In genomic region chr7:2521341-2521745, GRCh38 we compare ENCODE assay signal across 9 cellular contexts. TPM values are rescaled to one million over a fixed set of nuclear protein-coding genes. Genes with fewer than 3 reads are reported as not detected.
DNase-seq lines count a peak whose midpoint lies in the region; TF ChIP-seq lines count a peak whose summit lies in the region.
"Had no signal": no experiment of that assay in that cellular context is flagged by ENCODE, and none has a peak within 500 bp of the region (broad histone marks: within the 10 kb centered on the region; RNA-seq: fewer than 3 reads in every experiment).

No MANE protein-coding gene starts in this region.

- H3K4me3 ChIP-seq in ectodermal cell (ENCODE audit: insufficient read depth, low read depth, low read length) = peak overlapping the region; percentile 73
- peak overlapping the region; percentile 87 to 96 for H3K4me3 ChIP-seq in neuronal stem cell (ENCODE audit: low read length in 2 of 2)
- no peak overlapping the region for H3K4me3 ChIP-seq in WERI-Rb-1 (ENCODE audit: low read depth, low read length)

- H3K4me1 ChIP-seq in ectodermal cell (ENCODE audit: control insufficient read depth, insufficient read depth, low read length) = peaks cover 75% of the 10 kb centered on the region
- H3K4me1 ChIP-seq in neuronal stem cell (ENCODE audit: control insufficient read depth in 2 of 2, insufficient read depth in 1 of 2, low read depth in 1 of 2, low read length in 2 of 2) = peaks cover 56 to 79% of the 10 kb centered on the region in 2 donors

- H3K36me3 ChIP-seq in ectodermal cell (ENCODE audit: control insufficient read depth, insufficient read depth, low read length) = peaks cover 9% of the 10 kb centered on the region
- peaks cover 18 to 23% of the 10 kb centered on the region in 2 donors for H3K36me3 ChIP-seq in neuronal stem cell (replicated peaks in 1 of 2; ENCODE audit: control insufficient read depth in 2 of 2, insufficient read depth in 2 of 2, low read length in 2 of 2)
- H3K36me3 ChIP-seq in WERI-Rb-1 = peaks cover 29% of the 10 kb centered on the region

- H3K79me1 ChIP-seq in neuronal stem cell (ENCODE audit: low read depth, low read length) = peaks cover 25% of the 10 kb centered on the region

- H2BK15ac ChIP-seq in neuronal stem cell (ENCODE audit: low read length) = peak overlapping the region; percentile 49

- peak overlapping the region; percentile 66 for H2BK120ac ChIP-seq in neuronal stem cell (ENCODE audit: low read depth, low read length)

- H3K9ac ChIP-seq in neuronal stem cell (ENCODE audit: low read depth, low read length, poor library complexity) = peak overlapping the region; percentile 97

- peak overlapping the region; percentile 91 for H3K4me2 ChIP-seq in neuronal stem cell (ENCODE audit: insufficient read depth, low read length, poor library complexity, severe bottlenecking)

- no peak overlapping the region for H3K23ac ChIP-seq in neuronal stem cell (ENCODE audit: low read depth, low read length, poor library complexity)

- H3K18ac ChIP-seq in neuronal stem cell (ENCODE audit: low read length) = peak overlapping the region; percentile 97

- peaks cover 17% of the 10 kb centered on the region for H3K27me3 ChIP-seq in ectodermal cell (ENCODE audit: control insufficient read depth, insufficient read depth, low read length, poor library complexity, severe bottlenecking)
- H3K27me3 ChIP-seq in neuronal stem cell (ENCODE audit: control insufficient read depth in 3 of 3, insufficient read depth in 3 of 3, low read depth in 1 of 3, low read length in 3 of 3) = no peaks in the 10 kb centered on the region
- H3K27me3 ChIP-seq in WERI-Rb-1 (ENCODE audit: insufficient read depth, low read depth, severe bottlenecking) = no peaks in the 10 kb centered on the region

- H2AK5ac ChIP-seq in neuronal stem cell (ENCODE audit: low read depth, low read length) = peak overlapping the region; percentile 100

- 9 to 10% methylated on average over 21 of the region's 21 CpGs for WGBS in ectodermal cell, 2 experiments
- WGBS in neuronal stem cell (ENCODE audit: extremely low coverage in 2 of 2, insufficient read length in 2 of 2, insufficient replicate concordance in 1 of 2), 2 donors = no CpG with 5 or more reads among the region's 21 CpGs

- TF ChIP-seq CTCF in C4-2B (conservative IDR thresholded peaks at IDR 0.05) (no peak), WERI-Rb-1 (IDR thresholded peaks at IDR 0.05; ENCODE audit: low read depth, low read length) (no peak)

- DNase-seq in NCI-H69 (lab: John Stamatoyannopoulos, UW) = peak; percentile 41
- DNase-seq in neuronal stem cell (ENCODE audit: low spot score) = no peak
- DNase-seq in amniotic stem cell (lab: John Stamatoyannopoulos, UW) = no peak
- DNase-seq in NCI-H2107 (lab: John Stamatoyannopoulos, UW) = no peak
- DNase-seq in WERI-Rb-1 = no peak
- DNase-seq in UCSD-AML1 (lab: John Stamatoyannopoulos, UW; ENCODE audit: unreplicated experiment) = no peak
- DNase-seq: NCI-H146 had no signal

- H2BK5ac ChIP-seq in neuronal stem cell (ENCODE audit: low read length) = peak overlapping the region; percentile 93

- H2AFZ ChIP-seq in neuronal stem cell (ENCODE audit: low read length) = no peak overlapping the region

- no peak overlapping the region for H4K91ac ChIP-seq in neuronal stem cell (ENCODE audit: low read depth, low read length, poor library complexity)

- peak overlapping the region; percentile 63 for H3K14ac ChIP-seq in neuronal stem cell (ENCODE audit: low read length)

- H4K8ac ChIP-seq in neuronal stem cell (ENCODE audit: low read depth, low read length) = no peak overlapping the region

- H2BK12ac ChIP-seq in neuronal stem cell (ENCODE audit: low read length) = no peak overlapping the region

- H3K9me3 ChIP-seq in ectodermal cell (ENCODE audit: control insufficient read depth, low read length) = no peaks in the 10 kb centered on the region
- no peaks in the 10 kb centered on the region for H3K9me3 ChIP-seq in neuronal stem cell (replicated peaks in 1 of 2; ENCODE audit: control insufficient read depth in 2 of 2, insufficient read depth in 1 of 2, low read depth in 1 of 2, low read length in 2 of 2)
- no peaks in the 10 kb centered on the region for H3K9me3 ChIP-seq in WERI-Rb-1 (ENCODE audit: severe bottlenecking)

- H3K27ac ChIP-seq in C4-2B = peak overlapping the region; percentile 99
- no peak overlapping the region for H3K27ac ChIP-seq in ectodermal cell (ENCODE audit: insufficient read depth, low read depth, low read length, poor library complexity, severe bottlenecking)
- peak overlapping the region; percentile 30 for H3K27ac ChIP-seq in neuronal stem cell (replicated peaks; ENCODE audit: low read length)
- no peak overlapping the region for H3K27ac ChIP-seq in WERI-Rb-1

- no peak overlapping the region for H3K4ac ChIP-seq in neuronal stem cell (ENCODE audit: low read length)

RNA-seq across cellular contexts. Expression of gene LFNG, which starts 1.8 kb away (rescaled TPM):
- polyA plus RNA-seq in ectodermal cell (2013, experiment 1 of 4) = 93.3 TPM
- polyA plus RNA-seq in ectodermal cell (2013, experiment 2 of 4) = 173 TPM
- 110 TPM for polyA plus RNA-seq in ectodermal cell (2013, experiment 3 of 4)
- polyA plus RNA-seq in ectodermal cell (2013, experiment 4 of 4) = 138 TPM
- polyA plus RNA-seq in neuronal stem cell (2013, experiment 1 of 2) = 84.0 TPM
- 82.3 TPM for polyA plus RNA-seq in neuronal stem cell (2013, experiment 2 of 2)

RNA-seq across cellular contexts. Expression of gene BRAT1, which starts 34.0 kb away (rescaled TPM):
- 50.2 TPM for polyA plus RNA-seq in ectodermal cell (2013, experiment 1 of 4)
- polyA plus RNA-seq in ectodermal cell (2013, experiment 2 of 4) = 46.1 TPM
- 44.3 TPM for polyA plus RNA-seq in ectodermal cell (2013, experiment 3 of 4)
- 47.9 TPM for polyA plus RNA-seq in ectodermal cell (2013, experiment 4 of 4)
- polyA plus RNA-seq in neuronal stem cell (2013, experiment 1 of 2) = 18.7 TPM
- 18.1 TPM for polyA plus RNA-seq in neuronal stem cell (2013, experiment 2 of 2)

RNA-seq across cellular contexts. Expression of gene IQCE, which starts 37.4 kb away (rescaled TPM):
- polyA plus RNA-seq in ectodermal cell (2013, experiment 1 of 4) = 17.6 TPM
- 18.1 TPM for polyA plus RNA-seq in ectodermal cell (2013, experiment 2 of 4)
- polyA plus RNA-seq in ectodermal cell (2013, experiment 3 of 4) = 15.0 TPM
- 17.7 TPM for polyA plus RNA-seq in ectodermal cell (2013, experiment 4 of 4)
- 10.4 TPM for polyA plus RNA-seq in neuronal stem cell (2013, experiment 1 of 2)
- polyA plus RNA-seq in neuronal stem cell (2013, experiment 2 of 2) = 10.3 TPM

RNA-seq across cellular contexts. Expression of gene GRIFIN, which starts 45.1 kb away (rescaled TPM):
- polyA plus RNA-seq in ectodermal cell (2013, experiment 1 of 4) = not detected
- polyA plus RNA-seq in ectodermal cell (2013, experiment 2 of 4) = not detected
- not detected for polyA plus RNA-seq in ectodermal cell (2013, experiment 3 of 4)
- polyA plus RNA-seq in ectodermal cell (2013, experiment 4 of 4) = not detected
- polyA plus RNA-seq in neuronal stem cell (2013, experiment 1 of 2) = not detected
- polyA plus RNA-seq in neuronal stem cell (2013, experiment 2 of 2) = not detected

Comparison
In these comparisons a context has a peak if more than half of its experiments do, and no peak if none do; other contexts are left out.
1. H3K27ac ChIP-seq: peak in C4-2B (single experiment) and neuronal stem cell (single experiment); none in ectodermal cell (single experiment) and WERI-Rb-1 (single experiment).